Comparison of ENCODE assay signal across 27 cellular contexts in the genomic region with DNA sequence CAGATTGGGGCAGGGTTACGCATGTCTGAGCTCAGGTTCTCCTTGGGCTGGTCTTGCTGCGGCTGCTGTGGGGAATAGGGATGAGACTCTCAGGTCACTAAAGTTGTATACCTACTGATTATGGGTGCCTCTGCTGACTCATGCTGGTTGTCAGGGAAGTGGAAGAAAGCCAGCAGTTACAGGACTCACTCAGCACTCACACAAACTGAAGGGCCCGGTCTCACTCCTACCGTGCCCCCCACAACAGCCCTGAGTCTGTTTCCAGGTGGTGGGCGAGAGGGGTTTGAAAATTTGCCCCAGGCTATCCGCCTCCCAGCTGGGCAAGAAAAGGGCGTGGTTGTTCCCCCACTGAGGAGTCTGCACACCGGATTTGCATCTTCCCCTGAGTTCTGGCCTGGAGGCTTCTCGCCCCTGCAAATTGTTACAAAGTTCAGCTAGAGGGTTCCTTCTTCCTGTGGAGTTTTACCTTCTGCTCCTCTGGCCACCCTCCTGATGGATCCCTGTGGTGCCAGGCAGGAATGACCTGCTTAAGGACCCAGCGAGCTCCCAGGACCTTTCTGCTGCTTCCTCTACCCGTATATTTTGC.
DNase-seq lines count a peak whose midpoint lies in the region; ATAC-seq and TF ChIP-seq lines count a peak whose summit lies in the region.
"Had no signal": no experiment of that assay in that cellular context is flagged by ENCODE, and none has a peak within 500 bp of the region (broad histone marks: within the 10 kb centered on the region; RNA-seq: fewer than 3 reads in every experiment).

No MANE protein-coding gene starts in this region.

- no peak overlapping the region for H3K4ac ChIP-seq in IMR-90 (ENCODE audit: low read depth, low read length)

- no peak for TF ChIP-seq RAD21 in IMR-90 (IDR thresholded peaks at IDR 0.05; ENCODE audit: low read length)

- POLR2A ChIA-PET in IMR-90 (lab: Charles Lee; ENCODE audit: unreplicated experiment): no interaction called here

- no peak overlapping the region for H3K9ac ChIP-seq in IMR-90 (ENCODE audit: low read depth, low read length)

- H4K20me1 ChIP-seq in IMR-90 (ENCODE audit: insufficient read depth, low read length): no peaks in the 10 kb centered on the region

- no peak overlapping the region for H2BK20ac ChIP-seq in IMR-90 (ENCODE audit: low read depth, low read length)

- CTCF ChIA-PET in IMR-90 (lab: Yijun Ruan, JAX): interaction anchor here (0.8 kb wide), 1 partner anchor 17 kb away, joined by 3 read pairs; no protein-coding TSS in a partner anchor

- H3K4me2 ChIP-seq in IMR-90 (ENCODE audit: low read depth, low read length): no peak overlapping the region

- no peak overlapping the region for H2BK15ac ChIP-seq in IMR-90 (ENCODE audit: low read depth, low read length)

- no peak overlapping the region for H4K5ac ChIP-seq in IMR-90 (ENCODE audit: low read depth, low read length)

- no peaks in the 10 kb centered on the region for H3K27me3 ChIP-seq in IMR-90 (ENCODE audit: control insufficient read depth, insufficient read depth, low read length)
- H3K27me3 ChIP-seq: esophagus squamous epithelium had no signal

- no peak overlapping the region for H4K91ac ChIP-seq in IMR-90 (ENCODE audit: insufficient read depth, low read depth, low read length)

- TF ChIP-seq CTCF in IMR-90 (conservative IDR thresholded peaks at IDR 0.05; ENCODE audit: low read depth, low read length): no peak

- H3K18ac ChIP-seq in IMR-90 (ENCODE audit: low read depth, low read length): no peak overlapping the region

- WGBS in IMR-90 (ENCODE audit: extremely low coverage in 2 of 2, insufficient read length in 1 of 2), 2 experiments: 86% methylated on average over 4 of the region's 11 CpGs; no CpG with 5 or more reads in 1 of the 2 experiments

- intact Hi-C loops in IMR-90 (cut with micrococcal nuclease): no loop called here

- BruUV-seq in IMR-90 (replicated peaks; lab: Mats Ljungman, UMichigan): no TSS peak

- H3K4me3 ChIP-seq in IMR-90 (ENCODE audit: insufficient read depth, low read depth, low read length): no peak overlapping the region
- H3K4me3 ChIP-seq: esophagus squamous epithelium, GM12878, HAP-1, left ventricle myocardium inferior, prostate gland, thoracic aorta had no signal

- H3K56ac ChIP-seq in IMR-90 (ENCODE audit: extremely low read depth, insufficient read depth, low read length): no peak overlapping the region

- no peaks in the 10 kb centered on the region for H3K79me1 ChIP-seq in IMR-90 (ENCODE audit: low read depth in 1 of 2, low read length in 2 of 2)

- ATAC-seq in IMR-90 (ENCODE audit: low read depth): peak; percentile 44; the same call in 1 of the 2 replicates
- ATAC-seq in GM19463 (IDR thresholded peaks at IDR 0.05; ENCODE audit: unreplicated experiment): no peak
- ATAC-seq: GM12878; Right ventricle myocardium inferior; stimulated activated naive B cell treated with anti-CD40 and anti-IgM and Interleukin-4, amounts not matched to agents 10 μg/mL and 1 μg/mL and 100 μg/mL, for 72 hours had no signal

- no peaks in the 10 kb centered on the region for H3K36me3 ChIP-seq in IMR-90 (ENCODE audit: control insufficient read depth, insufficient read depth, low read length)
- H3K36me3 ChIP-seq: esophagus squamous epithelium, HAP-1, left ventricle myocardium inferior, prostate gland, thoracic aorta, WERI-Rb-1 had no signal

- in situ Hi-C loops in IMR-90 (cut with MboI; ENCODE audit: low sequenced_read_pairs): no loop called here

- H2BK5ac ChIP-seq in IMR-90 (ENCODE audit: low read depth, low read length, poor library complexity, severe bottlenecking): no peak overlapping the region

- H4K8ac ChIP-seq in IMR-90 (ENCODE audit: low read depth in 2 of 2, low read length in 2 of 2): no peak overlapping the region

- no peak overlapping the region for H2AK9ac ChIP-seq in IMR-90 (replicated peaks; ENCODE audit: low read depth, low read length, poor library complexity)

- H3K14ac ChIP-seq in IMR-90 (replicated peaks; ENCODE audit: low read depth, low read length): no peak overlapping the region

- TF ChIP-seq POLR2A in IMR-90 (IDR thresholded peaks at IDR 0.05; ENCODE audit: low read depth, low read length): no peak

- H2AFZ ChIP-seq in IMR-90 (replicated peaks; ENCODE audit: low read length, poor library complexity): peak overlapping the region; percentile 4

- peak; percentile 84 for DNase-seq in Daoy (ENCODE audit: low read depth)
- peak; percentile 35 for DNase-seq in IMR-90
- DNase-seq in SHP77 treated with DMSO at 0.1 percent for 48 hours (lab: John Stamatoyannopoulos, UW): peak; percentile 50
- peak; percentile 16 for DNase-seq in fibroblast of peridontal ligament (ENCODE audit: extremely low read depth)
- no peak for DNase-seq in inferior parietal cortex (ENCODE audit: extremely low spot score)
- DNase-seq in NAMALWA (ENCODE audit: low spot score): no peak
- no peak for DNase-seq in NCI-H774 (lab: John Stamatoyannopoulos, UW)
- DNase-seq: activated CD4-positive, alpha-beta memory T cell treated with anti-CD3 and anti-CD28 coated beads for 36 hours; activated gamma-delta T cell treated with Interleukin-2 at 50 U/mL for 16 hours; activated T-cell treated with anti-CD3 and anti-CD28 coated beads for 4 hours; amniotic stem cell; C1 segment of cervical spinal cord; effector CD8-positive, alpha-beta T cell; esophagus squamous epithelium; left ventricle myocardium inferior; NCI-H1105 treated with DMSO at 0.1 percent for 48 hours; NCI-H2107; NCI-H510A treated with DMSO at 0.1 percent for 48 hours; stimulated activated naive B cell treated with anti-CD40 and anti-IgM and Interleukin-4, amounts not matched to agents 10 μg/mL and 1 μg/mL and 100 μg/mL, for 72 hours; T-helper 1 cell; WERI-Rb-1 had no signal

- H3K9me1 ChIP-seq in IMR-90 (ENCODE audit: insufficient read depth, low read length): no peaks in the 10 kb centered on the region

- H2BK120ac ChIP-seq in IMR-90 (ENCODE audit: low read depth, low read length): no peak overlapping the region

- no peak overlapping the region for H3K23ac ChIP-seq in IMR-90 (ENCODE audit: low read depth, low read length)

- no peaks in the 10 kb centered on the region for H3K9me3 ChIP-seq in IMR-90 (ENCODE audit: control insufficient read depth, insufficient read depth, low read length)
- H3K9me3 ChIP-seq: esophagus squamous epithelium, HAP-1, prostate gland, thoracic aorta had no signal

- dilution Hi-C loops in IMR-90 (cut with HindIII; ENCODE audit: low sequenced_read_pairs, unreplicated experiment): no loop called here

- H3K4me1 ChIP-seq in IMR-90 (ENCODE audit: control insufficient read depth, insufficient read depth, low read length): no peaks in the 10 kb centered on the region
- H3K4me1 ChIP-seq: esophagus squamous epithelium, HAP-1, left ventricle myocardium inferior, prostate gland had no signal

- no peak overlapping the region for H3K27ac ChIP-seq in IMR-90 (ENCODE audit: insufficient read depth, low read length)
- H3K27ac ChIP-seq: esophagus squamous epithelium, left ventricle myocardium inferior, prostate gland, thoracic aorta, WERI-Rb-1 had no signal

- H2AK5ac ChIP-seq in IMR-90 (ENCODE audit: low read depth, low read length): no peak overlapping the region

TF ChIP-seq in IMR-90, 13 proteins besides CTCF, POLR2A, EP300 and RAD21:
- TF ChIP-seq CEBPB (IDR thresholded peaks at IDR 0.05; ENCODE audit: low read depth, low read length) (no peak), RCOR1 (IDR thresholded peaks at IDR 0.05; ENCODE audit: insufficient replicate concordance, low read length) (no peak), MXI1 (IDR thresholded peaks at IDR 0.05; ENCODE audit: borderline replicate concordance, low read depth, low read length) (no peak), MAZ (IDR thresholded peaks at IDR 0.05; ENCODE audit: borderline replicate concordance, low read depth, low read length) (no peak), BHLHE40 (IDR thresholded peaks at IDR 0.05; ENCODE audit: low read depth, low read length) (no peak), USF2 (IDR thresholded peaks at IDR 0.05; ENCODE audit: low read depth, low read length) (no peak), CHD1 (IDR thresholded peaks at IDR 0.05; ENCODE audit: low read depth, low read length) (no peak), RFX5 (IDR thresholded peaks at IDR 0.05; ENCODE audit: low read depth, low read length) (no peak), SMC3 (IDR thresholded peaks at IDR 0.05; ENCODE audit: low read depth, low read length) (no peak), MAFK (IDR thresholded peaks at IDR 0.05; ENCODE audit: low read depth, low read length) (no peak), NFE2L2 (IDR thresholded peaks at IDR 0.05; ENCODE audit: low read depth, low read length) (no peak), FOS (IDR thresholded peaks at IDR 0.05; ENCODE audit: low read depth, low read length) (no peak)
- TF ChIP-seq, protein P1, sequence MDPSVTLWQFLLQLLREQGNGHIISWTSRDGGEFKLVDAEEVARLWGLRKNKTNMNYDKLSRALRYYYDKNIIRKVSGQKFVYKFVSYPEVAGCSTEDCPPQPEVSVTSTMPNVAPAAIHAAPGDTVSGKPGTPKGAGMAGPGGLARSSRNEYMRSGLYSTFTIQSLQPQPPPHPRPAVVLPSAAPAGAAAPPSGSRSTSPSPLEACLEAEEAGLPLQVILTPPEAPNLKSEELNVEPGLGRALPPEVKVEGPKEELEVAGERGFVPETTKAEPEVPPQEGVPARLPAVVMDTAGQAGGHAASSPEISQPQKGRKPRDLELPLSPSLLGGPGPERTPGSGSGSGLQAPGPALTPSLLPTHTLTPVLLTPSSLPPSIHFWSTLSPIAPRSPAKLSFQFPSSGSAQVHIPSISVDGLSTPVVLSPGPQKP (IDR thresholded peaks at IDR 0.05; ENCODE audit: borderline replicate concordance, low read depth, low read length): no peak

Comparison
In these comparisons a context has a peak if more than half of its experiments do, and no peak if none do; other contexts are left out.
1. DNase-seq: peak in Daoy (single experiment), IMR-90 (single experiment), SHP77 treated with DMSO at 0.1 percent for 48 hours (single experiment) and fibroblast of peridontal ligament (single experiment); none in inferior parietal cortex (single experiment), NAMALWA (single experiment) and NCI-H774 (single experiment).